ENCODE assay signal across 23 cellular contexts in genomic region chr19:7252364-7252763, GRCh38.
"Had no signal": no experiment of that assay in that cellular context is flagged by ENCODE, and none has a peak within 500 bp of the region (broad histone marks: within the 10 kb centered on the region; RNA-seq: fewer than 3 reads in every experiment).

No MANE protein-coding gene starts in this region.

- H3K9me3 ChIP-seq: MG63, SJSA1 had no signal

- DNase-seq: IMR-90, Karpas-422, KG1, MG63, NCI-H1092, NCI-H1436, NCI-H187, NCI-H2029, NCI-H2081 treated with DMSO at 0.1 percent for 48 hours, NCI-H2171, NCI-H226, NCI-H446, NCI-H510A, NCI-H524 treated with DMSO at 0.1 percent for 48 hours, NCI-H69, NCI-H774, Right ventricle myocardium superior, RPMI8226, SIG-M5 had no signal

- ATAC-seq: HepG2 had no signal

- H3K36me3 ChIP-seq: MG63, SJSA1 had no signal

- H3K27ac ChIP-seq: SJSA1, SK-N-MC had no signal

- H3K4me3 ChIP-seq: MG63, SJSA1, SK-N-MC had no signal

- H3K27me3 ChIP-seq: SJSA1 had no signal

- H3K4me1 ChIP-seq: SJSA1 had no signal

- FAIRE-seq: HepG2, RCC 7860 had no signal
